2 cellular contexts compared by ENCODE assay signal in the genomic region with DNA sequence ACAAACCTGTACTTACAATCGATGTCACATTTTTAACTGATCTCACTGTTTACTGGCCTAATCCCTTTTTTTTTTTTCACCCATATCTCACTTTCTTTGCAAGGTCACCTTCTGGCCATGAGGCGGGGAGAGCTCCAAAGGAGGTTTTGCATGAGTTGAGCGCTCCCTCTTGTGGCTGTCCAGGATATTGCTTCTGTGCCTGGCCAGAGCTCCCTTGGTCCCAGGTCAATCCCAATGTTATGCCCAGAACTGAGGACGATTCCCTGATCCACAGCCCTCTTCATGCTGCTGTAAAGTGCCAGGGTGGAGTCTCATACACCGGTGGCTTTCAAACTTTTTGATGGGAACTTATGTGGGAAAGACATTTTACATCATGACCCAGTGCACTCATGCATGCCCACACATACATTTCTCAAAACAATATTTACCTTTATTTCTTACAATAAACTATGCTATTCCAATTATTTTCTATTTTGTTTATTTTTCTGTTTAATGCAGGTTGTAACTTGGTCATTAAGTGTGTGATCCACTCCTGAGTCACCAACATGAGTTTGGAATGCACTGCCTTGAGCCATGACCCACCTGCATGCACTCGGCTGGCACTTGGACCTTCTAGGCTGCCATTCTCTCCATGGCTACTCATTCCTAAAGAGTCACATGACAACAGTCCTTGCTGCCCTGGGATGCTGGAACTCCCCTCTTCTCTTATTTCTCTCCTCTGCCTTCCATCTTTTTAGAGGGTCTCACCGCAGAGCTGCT.
TF ChIP-seq lines count a peak whose summit lies in the region.

No MANE protein-coding gene starts in this region.

TF ChIP-seq in A549, 52 proteins besides CTCF, POLR2A, EP300 and RAD21:
- no peak for TF ChIP-seq MYC (IDR thresholded peaks at IDR 0.05; ENCODE audit: borderline replicate concordance, low read length)
- TF ChIP-seq SMC3 (IDR thresholded peaks at IDR 0.05), result peak; percentile 84

TF ChIP-seq in IMR-90, 13 proteins besides CTCF, POLR2A, EP300 and RAD21:
- TF ChIP-seq MAZ (IDR thresholded peaks at IDR 0.05; ENCODE audit: borderline replicate concordance, low read depth, low read length) (no peak), SMC3 (IDR thresholded peaks at IDR 0.05; ENCODE audit: low read depth, low read length) (peak; percentile 93), FOS (IDR thresholded peaks at IDR 0.05; ENCODE audit: low read depth, low read length) (no peak), CHD1 (IDR thresholded peaks at IDR 0.05; ENCODE audit: low read depth, low read length) (0 out of 2 replicates have a peak, but pooled peaks have one; percentile 18), MXI1 (IDR thresholded peaks at IDR 0.05; ENCODE audit: borderline replicate concordance, low read depth, low read length) (no peak)
